1 cellular context compared by ENCODE assay signal in the genomic region with DNA sequence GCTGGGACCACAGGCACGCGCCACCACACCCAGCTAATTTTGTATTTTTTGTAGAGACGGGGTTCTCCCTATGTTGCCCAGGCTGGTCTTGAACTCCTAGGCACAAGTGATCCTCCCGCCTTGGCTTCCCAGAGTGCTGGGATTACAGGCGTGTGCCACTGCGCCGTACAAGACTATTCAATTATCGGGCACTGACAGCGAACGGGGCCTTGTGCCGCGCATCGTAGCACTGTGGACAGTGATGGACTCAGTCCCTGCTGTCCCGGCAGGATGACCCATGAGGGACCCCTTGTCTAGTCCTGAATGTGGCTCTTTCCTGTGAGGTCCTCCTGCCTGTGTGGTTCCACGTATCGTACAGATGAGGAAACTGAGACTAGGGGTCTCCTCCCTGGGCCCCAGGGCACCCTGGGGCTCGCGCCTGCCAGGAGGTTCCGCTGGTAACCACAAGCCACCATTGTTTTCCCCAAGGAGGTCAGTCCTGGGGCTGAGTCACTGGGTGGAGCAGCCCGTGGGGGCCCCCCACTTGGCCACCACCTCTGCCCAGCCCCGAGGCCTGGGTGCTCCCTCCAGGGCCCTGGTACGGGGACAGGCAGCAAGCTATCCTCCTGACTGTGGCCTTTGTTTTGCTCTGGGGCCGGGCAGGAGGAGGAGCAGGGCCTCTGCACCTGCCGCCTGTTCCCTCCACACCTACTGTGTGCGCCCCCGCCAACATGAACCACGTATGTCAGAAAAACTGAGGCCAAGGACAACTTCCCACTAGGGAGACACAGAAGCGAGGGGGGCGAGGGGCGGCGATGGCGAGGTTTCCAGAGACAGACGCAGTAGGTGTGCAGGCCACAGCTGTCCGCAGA.
TF ChIP-seq lines count a peak whose summit lies in the region.

No MANE protein-coding gene starts in this region.

TF ChIP-seq in HepG2, 621 proteins besides CTCF, POLR2A, EP300 and RAD21:
- TF ChIP-seq AGO2 (optimal IDR thresholded peaks at IDR 0.05; ENCODE audit: low read depth, low read length) (no peak), TEAD3 (CRISPR knock-in tag; optimal IDR thresholded peaks at IDR 0.05; ENCODE audit: borderline replicate concordance) (peak; percentile 17), MTA1 (CRISPR knock-in tag; IDR thresholded peaks at IDR 0.05; ENCODE audit: borderline replicate concordance) (no peak), ZNF432 (CRISPR knock-in tag; IDR thresholded peaks at IDR 0.05; ENCODE audit: borderline replicate concordance) (no peak), FOSL2 (CRISPR knock-in tag; IDR thresholded peaks at IDR 0.05) (peak; percentile 45), SOX6 (IDR thresholded peaks at IDR 0.05) (no peak), SOX6 (CRISPR knock-in tag; IDR thresholded peaks at IDR 0.05) (peak; percentile 32; the same call in 1 of the 2 replicates), ZNF263 (CRISPR knock-in tag; IDR thresholded peaks at IDR 0.05) (peak; percentile 64), ZNF724P (CRISPR knock-in tag; IDR thresholded peaks at IDR 0.05; ENCODE audit: borderline replicate concordance) (no peak), SIN3A (IDR thresholded peaks at IDR 0.05; ENCODE audit: borderline replicate concordance, low read depth, low read length) (no peak), ZBTB38 (CRISPR knock-in tag; IDR thresholded peaks at IDR 0.05) (peak; percentile 66), ZFX (CRISPR knock-in tag; IDR thresholded peaks at IDR 0.05; ENCODE audit: low read depth) (0 out of 2 replicates have a peak, but pooled peaks have one; percentile 31), ZNF350 (CRISPR knock-in tag; IDR thresholded peaks at IDR 0.05; ENCODE audit: borderline replicate concordance, low read depth) (0 out of 2 replicates have a peak, but pooled peaks have one; percentile 27), GABPB1 (CRISPR knock-in tag; IDR thresholded peaks at IDR 0.05) (peak; percentile 12; the same call in 1 of the 2 replicates), SOX13 (IDR thresholded peaks at IDR 0.05) (no peak), SOX13 (CRISPR knock-in tag; conservative IDR thresholded peaks at IDR 0.05 in 1 of 2, IDR thresholded peaks at IDR 0.05 in 1 of 2) (0 out of 4 replicates have a peak, but pooled peaks of 1 of the 2 experiments have one; percentile 32), HOXA3 (CRISPR knock-in tag; IDR thresholded peaks at IDR 0.05) (0 out of 2 replicates have a peak, but pooled peaks have one; percentile 5), ZNF441 (CRISPR knock-in tag; IDR thresholded peaks at IDR 0.05; ENCODE audit: borderline replicate concordance) (no peak), ZNF781 (CRISPR knock-in tag; IDR thresholded peaks at IDR 0.05; ENCODE audit: borderline replicate concordance, not compliant biosample characterization) (no peak), TBX2 (CRISPR knock-in tag; IDR thresholded peaks at IDR 0.05; ENCODE audit: borderline replicate concordance) (0 out of 2 replicates have a peak, but pooled peaks have one; percentile 11), HNRNPL (IDR thresholded peaks at IDR 0.05; ENCODE audit: low read depth, low read length) (peak; percentile 84), ZKSCAN1 (IDR thresholded peaks at IDR 0.05; ENCODE audit: low read length) (peak; percentile 92)
- TF ChIP-seq, protein P1, sequence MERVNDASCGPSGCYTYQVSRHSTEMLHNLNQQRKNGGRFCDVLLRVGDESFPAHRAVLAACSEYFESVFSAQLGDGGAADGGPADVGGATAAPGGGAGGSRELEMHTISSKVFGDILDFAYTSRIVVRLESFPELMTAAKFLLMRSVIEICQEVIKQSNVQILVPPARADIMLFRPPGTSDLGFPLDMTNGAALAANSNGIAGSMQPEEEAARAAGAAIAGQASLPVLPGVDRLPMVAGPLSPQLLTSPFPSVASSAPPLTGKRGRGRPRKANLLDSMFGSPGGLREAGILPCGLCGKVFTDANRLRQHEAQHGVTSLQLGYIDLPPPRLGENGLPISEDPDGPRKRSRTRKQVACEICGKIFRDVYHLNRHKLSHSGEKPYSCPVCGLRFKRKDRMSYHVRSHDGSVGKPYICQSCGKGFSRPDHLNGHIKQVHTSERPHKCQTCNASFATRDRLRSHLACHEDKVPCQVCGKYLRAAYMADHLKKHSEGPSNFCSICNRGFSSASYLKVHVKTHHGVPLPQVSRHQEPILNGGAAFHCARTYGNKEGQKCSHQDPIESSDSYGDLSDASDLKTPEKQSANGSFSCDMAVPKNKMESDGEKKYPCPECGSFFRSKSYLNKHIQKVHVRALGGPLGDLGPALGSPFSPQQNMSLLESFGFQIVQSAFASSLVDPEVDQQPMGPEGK (CRISPR knock-in tag; IDR thresholded peaks at IDR 0.05), result 0 out of 2 replicates have a peak, but pooled peaks have one; percentile 35
- TF ChIP-seq, protein P2, sequence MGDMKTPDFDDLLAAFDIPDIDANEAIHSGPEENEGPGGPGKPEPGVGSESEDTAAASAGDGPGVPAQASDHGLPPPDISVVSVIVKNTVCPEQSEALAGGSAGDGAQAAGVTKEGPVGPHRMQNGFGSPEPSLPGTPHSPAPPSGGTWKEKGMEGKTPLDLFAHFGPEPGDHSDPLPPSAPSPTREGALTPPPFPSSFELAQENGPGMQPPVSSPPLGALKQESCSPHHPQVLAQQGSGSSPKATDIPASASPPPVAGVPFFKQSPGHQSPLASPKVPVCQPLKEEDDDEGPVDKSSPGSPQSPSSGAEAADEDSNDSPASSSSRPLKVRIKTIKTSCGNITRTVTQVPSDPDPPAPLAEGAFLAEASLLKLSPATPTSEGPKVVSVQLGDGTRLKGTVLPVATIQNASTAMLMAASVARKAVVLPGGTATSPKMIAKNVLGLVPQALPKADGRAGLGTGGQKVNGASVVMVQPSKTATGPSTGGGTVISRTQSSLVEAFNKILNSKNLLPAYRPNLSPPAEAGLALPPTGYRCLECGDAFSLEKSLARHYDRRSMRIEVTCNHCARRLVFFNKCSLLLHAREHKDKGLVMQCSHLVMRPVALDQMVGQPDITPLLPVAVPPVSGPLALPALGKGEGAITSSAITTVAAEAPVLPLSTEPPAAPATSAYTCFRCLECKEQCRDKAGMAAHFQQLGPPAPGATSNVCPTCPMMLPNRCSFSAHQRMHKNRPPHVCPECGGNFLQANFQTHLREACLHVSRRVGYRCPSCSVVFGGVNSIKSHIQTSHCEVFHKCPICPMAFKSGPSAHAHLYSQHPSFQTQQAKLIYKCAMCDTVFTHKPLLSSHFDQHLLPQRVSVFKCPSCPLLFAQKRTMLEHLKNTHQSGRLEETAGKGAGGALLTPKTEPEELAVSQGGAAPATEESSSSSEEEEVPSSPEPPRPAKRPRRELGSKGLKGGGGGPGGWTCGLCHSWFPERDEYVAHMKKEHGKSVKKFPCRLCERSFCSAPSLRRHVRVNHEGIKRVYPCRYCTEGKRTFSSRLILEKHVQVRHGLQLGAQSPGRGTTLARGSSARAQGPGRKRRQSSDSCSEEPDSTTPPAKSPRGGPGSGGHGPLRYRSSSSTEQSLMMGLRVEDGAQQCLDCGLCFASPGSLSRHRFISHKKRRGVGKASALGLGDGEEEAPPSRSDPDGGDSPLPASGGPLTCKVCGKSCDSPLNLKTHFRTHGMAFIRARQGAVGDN (CRISPR knock-in tag; IDR thresholded peaks at IDR 0.05), result peak; percentile 32; the same call in 1 of the 2 replicates
- TF ChIP-seq, protein P3, sequence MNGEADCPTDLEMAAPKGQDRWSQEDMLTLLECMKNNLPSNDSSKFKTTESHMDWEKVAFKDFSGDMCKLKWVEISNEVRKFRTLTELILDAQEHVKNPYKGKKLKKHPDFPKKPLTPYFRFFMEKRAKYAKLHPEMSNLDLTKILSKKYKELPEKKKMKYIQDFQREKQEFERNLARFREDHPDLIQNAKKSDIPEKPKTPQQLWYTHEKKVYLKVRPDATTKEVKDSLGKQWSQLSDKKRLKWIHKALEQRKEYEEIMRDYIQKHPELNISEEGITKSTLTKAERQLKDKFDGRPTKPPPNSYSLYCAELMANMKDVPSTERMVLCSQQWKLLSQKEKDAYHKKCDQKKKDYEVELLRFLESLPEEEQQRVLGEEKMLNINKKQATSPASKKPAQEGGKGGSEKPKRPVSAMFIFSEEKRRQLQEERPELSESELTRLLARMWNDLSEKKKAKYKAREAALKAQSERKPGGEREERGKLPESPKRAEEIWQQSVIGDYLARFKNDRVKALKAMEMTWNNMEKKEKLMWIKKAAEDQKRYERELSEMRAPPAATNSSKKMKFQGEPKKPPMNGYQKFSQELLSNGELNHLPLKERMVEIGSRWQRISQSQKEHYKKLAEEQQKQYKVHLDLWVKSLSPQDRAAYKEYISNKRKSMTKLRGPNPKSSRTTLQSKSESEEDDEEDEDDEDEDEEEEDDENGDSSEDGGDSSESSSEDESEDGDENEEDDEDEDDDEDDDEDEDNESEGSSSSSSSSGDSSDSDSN (CRISPR knock-in tag; IDR thresholded peaks at IDR 0.05), result peak; percentile 36; the same call in 1 of the 2 replicates
- TF ChIP-seq, protein P4, sequence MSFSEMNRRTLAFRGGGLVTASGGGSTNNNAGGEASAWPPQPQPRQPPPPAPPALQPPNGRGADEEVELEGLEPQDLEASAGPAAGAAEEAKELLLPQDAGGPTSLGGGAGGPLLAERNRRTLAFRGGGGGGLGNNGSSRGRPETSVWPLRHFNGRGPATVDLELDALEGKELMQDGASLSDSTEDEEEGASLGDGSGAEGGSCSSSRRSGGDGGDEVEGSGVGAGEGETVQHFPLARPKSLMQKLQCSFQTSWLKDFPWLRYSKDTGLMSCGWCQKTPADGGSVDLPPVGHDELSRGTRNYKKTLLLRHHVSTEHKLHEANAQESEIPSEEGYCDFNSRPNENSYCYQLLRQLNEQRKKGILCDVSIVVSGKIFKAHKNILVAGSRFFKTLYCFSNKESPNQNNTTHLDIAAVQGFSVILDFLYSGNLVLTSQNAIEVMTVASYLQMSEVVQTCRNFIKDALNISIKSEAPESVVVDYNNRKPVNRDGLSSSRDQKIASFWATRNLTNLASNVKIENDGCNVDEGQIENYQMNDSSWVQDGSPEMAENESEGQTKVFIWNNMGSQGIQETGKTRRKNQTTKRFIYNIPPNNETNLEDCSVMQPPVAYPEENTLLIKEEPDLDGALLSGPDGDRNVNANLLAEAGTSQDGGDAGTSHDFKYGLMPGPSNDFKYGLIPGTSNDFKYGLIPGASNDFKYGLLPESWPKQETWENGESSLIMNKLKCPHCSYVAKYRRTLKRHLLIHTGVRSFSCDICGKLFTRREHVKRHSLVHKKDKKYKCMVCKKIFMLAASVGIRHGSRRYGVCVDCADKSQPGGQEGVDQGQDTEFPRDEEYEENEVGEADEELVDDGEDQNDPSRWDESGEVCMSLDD (CRISPR knock-in tag; IDR thresholded peaks at IDR 0.05; ENCODE audit: borderline replicate concordance), result peak; percentile 59; the same call in 1 of the 2 replicates
TF ChIP-seq in HepG2: peak in this region for 17.
